ENCODE assay signal across 1 cellular context in the genomic region with DNA sequence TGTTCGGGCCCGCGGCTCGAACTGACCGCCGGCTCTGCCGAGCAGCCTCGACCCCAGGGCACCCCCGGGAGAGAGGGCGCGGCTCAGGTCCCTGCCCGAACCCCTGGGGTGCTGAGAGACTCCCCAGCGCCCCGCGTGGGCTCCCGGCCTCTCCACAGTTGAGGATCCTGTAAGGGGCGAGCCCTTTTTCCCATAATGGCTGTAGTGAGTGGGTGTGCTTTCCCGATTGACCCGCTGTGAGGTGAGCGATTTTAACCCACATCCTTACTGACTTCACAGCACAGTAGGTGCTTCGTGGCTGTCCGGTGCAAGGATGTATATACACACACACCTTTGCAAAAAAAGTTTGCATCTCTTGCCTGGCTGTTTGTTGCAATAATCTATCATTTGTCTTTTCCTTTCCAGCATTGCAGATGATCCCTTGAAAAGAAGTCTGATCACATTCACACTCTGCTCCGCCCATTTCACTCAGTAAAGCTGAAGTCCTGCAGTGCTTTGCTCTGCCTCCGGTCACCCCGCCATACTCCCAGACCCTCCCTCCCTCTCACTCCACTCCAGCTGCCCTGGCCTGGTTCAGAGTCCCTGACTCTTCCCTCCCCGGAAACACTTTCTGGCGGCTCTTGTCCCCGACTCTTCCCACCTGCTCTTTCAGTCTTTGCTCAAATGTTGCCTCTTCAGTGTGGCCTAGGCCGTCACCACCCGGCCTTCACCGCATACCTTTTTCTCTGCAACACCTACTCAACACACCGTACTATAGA.
TF ChIP-seq lines count a peak whose summit lies in the region.

No MANE protein-coding gene starts in this region.

TF ChIP-seq in HEK293, 187 proteins besides CTCF, POLR2A, EP300 and RAD21 (continued from another document):
- TF ChIP-seq ZNF571 (tag by site-specific recombination; IDR thresholded peaks at IDR 0.05) = no peak
- no peak for TF ChIP-seq ZNF140 (tag by site-specific recombination; IDR thresholded peaks at IDR 0.05)
- no peak for TF ChIP-seq BCL11B (tag by site-specific recombination; IDR thresholded peaks at IDR 0.05; ENCODE audit: low read depth)
- peak; percentile 99 for TF ChIP-seq ZBTB48 (tag by site-specific recombination; IDR thresholded peaks at IDR 0.05)
- TF ChIP-seq ZNF391 (tag by site-specific recombination; IDR thresholded peaks at IDR 0.05; ENCODE audit: borderline replicate concordance, low read depth) = no peak
- peak; percentile 28; the same call in 1 of the 2 replicates for TF ChIP-seq ZBTB17 (tag by site-specific recombination; IDR thresholded peaks at IDR 0.05)
- TF ChIP-seq ZNF664 (tag by site-specific recombination; IDR thresholded peaks at IDR 0.05) = no peak
- TF ChIP-seq ZNF37A (tag by site-specific recombination; IDR thresholded peaks at IDR 0.05) = no peak
- TF ChIP-seq ZNF433 (tag by site-specific recombination; IDR thresholded peaks at IDR 0.05; ENCODE audit: low read depth) = no peak
- TF ChIP-seq, protein P1, sequence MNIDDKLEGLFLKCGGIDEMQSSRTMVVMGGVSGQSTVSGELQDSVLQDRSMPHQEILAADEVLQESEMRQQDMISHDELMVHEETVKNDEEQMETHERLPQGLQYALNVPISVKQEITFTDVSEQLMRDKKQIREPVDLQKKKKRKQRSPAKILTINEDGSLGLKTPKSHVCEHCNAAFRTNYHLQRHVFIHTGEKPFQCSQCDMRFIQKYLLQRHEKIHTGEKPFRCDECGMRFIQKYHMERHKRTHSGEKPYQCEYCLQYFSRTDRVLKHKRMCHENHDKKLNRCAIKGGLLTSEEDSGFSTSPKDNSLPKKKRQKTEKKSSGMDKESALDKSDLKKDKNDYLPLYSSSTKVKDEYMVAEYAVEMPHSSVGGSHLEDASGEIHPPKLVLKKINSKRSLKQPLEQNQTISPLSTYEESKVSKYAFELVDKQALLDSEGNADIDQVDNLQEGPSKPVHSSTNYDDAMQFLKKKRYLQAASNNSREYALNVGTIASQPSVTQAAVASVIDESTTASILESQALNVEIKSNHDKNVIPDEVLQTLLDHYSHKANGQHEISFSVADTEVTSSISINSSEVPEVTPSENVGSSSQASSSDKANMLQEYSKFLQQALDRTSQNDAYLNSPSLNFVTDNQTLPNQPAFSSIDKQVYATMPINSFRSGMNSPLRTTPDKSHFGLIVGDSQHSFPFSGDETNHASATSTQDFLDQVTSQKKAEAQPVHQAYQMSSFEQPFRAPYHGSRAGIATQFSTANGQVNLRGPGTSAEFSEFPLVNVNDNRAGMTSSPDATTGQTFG (tag by site-specific recombination; IDR thresholded peaks at IDR 0.05; ENCODE audit: borderline replicate concordance) = no peak
- TF ChIP-seq, protein P2, sequence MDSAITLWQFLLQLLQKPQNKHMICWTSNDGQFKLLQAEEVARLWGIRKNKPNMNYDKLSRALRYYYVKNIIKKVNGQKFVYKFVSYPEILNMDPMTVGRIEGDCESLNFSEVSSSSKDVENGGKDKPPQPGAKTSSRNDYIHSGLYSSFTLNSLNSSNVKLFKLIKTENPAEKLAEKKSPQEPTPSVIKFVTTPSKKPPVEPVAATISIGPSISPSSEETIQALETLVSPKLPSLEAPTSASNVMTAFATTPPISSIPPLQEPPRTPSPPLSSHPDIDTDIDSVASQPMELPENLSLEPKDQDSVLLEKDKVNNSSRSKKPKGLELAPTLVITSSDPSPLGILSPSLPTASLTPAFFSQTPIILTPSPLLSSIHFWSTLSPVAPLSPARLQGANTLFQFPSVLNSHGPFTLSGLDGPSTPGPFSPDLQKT (IDR thresholded peaks at IDR 0.05; ENCODE audit: borderline replicate concordance, low read depth, low read length) = no peak
TF ChIP-seq in HEK293: peak in this region for 8.
